In genomic region chr2:118044849-118045248, GRCh38 we compare ENCODE assay signal across 18 cellular contexts. TPM values are rescaled to one million over a fixed set of nuclear protein-coding genes. Genes with fewer than 3 reads are reported as not detected.
DNase-seq lines count a peak whose midpoint lies in the region; ATAC-seq, FAIRE-seq and TF ChIP-seq lines count a peak whose summit lies in the region.
"Had no signal": no experiment of that assay in that cellular context is flagged by ENCODE, and none has a peak within 500 bp of the region (broad histone marks: within the 10 kb centered on the region; RNA-seq: fewer than 3 reads in every experiment).

No MANE protein-coding gene starts in this region.

- H3K4me1 Mint-ChIP-seq in activated T-cell treated with anti-CD3 and anti-CD28 coated beads, Interleukin-2, amount 50 U/mL, for 24 hours (ENCODE audit: low read depth): peaks cover 4% of the 10 kb centered on the region
- H3K4me1 Mint-ChIP-seq in activated CD4-positive, alpha-beta memory T cell treated with anti-CD3 and anti-CD28 coated beads, Interleukin-2, amount 10 ng/mL, durations not matched to agents 7 days and 5 days: peaks cover 26% of the 10 kb centered on the region
- H3K4me1 Mint-ChIP-seq in stimulated activated naive CD8-positive, alpha-beta T cell treated with anti-CD3 and anti-CD28 coated beads, Interleukin-15, amount 100 ng/mL, for 72 hours: peaks cover 3% of the 10 kb centered on the region
- H3K4me1 Mint-ChIP-seq: CD4-positive, CD25-positive, alpha-beta regulatory T cell had no signal

- no peak for DNase-seq in activated T-cell treated with anti-CD3 and anti-CD28 coated beads, Interleukin-2, amount 50 U/mL, for 24 hours
- DNase-seq in activated T-cell treated with anti-CD3 and anti-CD28 coated beads for 4 hours (no peak), foreskin keratinocyte (no peak), frontal cortex (ENCODE audit: low spot score in 2 of 2) (no peak), left lobe of liver (ENCODE audit: low spot score) (no peak)
- no peak for DNase-seq in activated CD4-positive, alpha-beta memory T cell treated with anti-CD3 and anti-CD28 coated beads, Interleukin-2, amount 10 ng/mL, durations not matched to agents 7 days and 5 days
- no peak for DNase-seq in stimulated activated naive CD8-positive, alpha-beta T cell treated with anti-CD3 and anti-CD28 coated beads, Interleukin-15, amount 100 ng/mL, for 72 hours
- no peak for DNase-seq in activated CD8-positive, alpha-beta memory T cell treated with anti-CD3 and anti-CD28 coated beads, Interleukin-2, amount 50 U/mL, for 48 hours
- DNase-seq: ACHN; CD4-positive, CD25-positive, alpha-beta regulatory T cell; DMS 273 treated with DMSO at 0.1 percent for 48 hours; DMS79; HCEC 1CT; HFFc6 had no signal

- ATAC-seq in foreskin keratinocyte (peak; percentile 28), left lobe of liver (no peak)
- ATAC-seq in stimulated activated naive CD8-positive, alpha-beta T cell treated with anti-CD3 and anti-CD28 coated beads, Interleukin-15, amount 100 ng/mL, for 72 hours: peak; percentile 33

- POLR2A ChIA-PET in activated CD4-positive, alpha-beta memory T cell treated with anti-CD3 and anti-CD28 coated beads, Interleukin-2, amount 10 ng/mL, durations not matched to agents 7 days and 5 days (lab: Charles Lee): no interaction called here

- H3K4me1 ChIP-seq in foreskin keratinocyte: peaks cover 17% of the 10 kb centered on the region

- CTCF ChIA-PET in activated CD4-positive, alpha-beta memory T cell treated with anti-CD3 and anti-CD28 coated beads, Interleukin-2, amount 10 ng/mL, durations not matched to agents 7 days and 5 days (lab: Charles Lee): interaction anchor here (2.5 to 3.9 kb wide), 2 partner anchors 12 to 15 kb away, joined by 9 to 53 read pairs; no protein-coding TSS in a partner anchor

- H3K36me3 Mint-ChIP-seq in activated T-cell treated with anti-CD3 and anti-CD28 coated beads, Interleukin-2, amount 50 U/mL, for 24 hours (ENCODE audit: low read depth): no peaks in the 10 kb centered on the region
- H3K36me3 Mint-ChIP-seq in activated CD4-positive, alpha-beta memory T cell treated with anti-CD3 and anti-CD28 coated beads, Interleukin-2, amount 10 ng/mL, durations not matched to agents 7 days and 5 days (ENCODE audit: low read depth): no peaks in the 10 kb centered on the region
- H3K36me3 Mint-ChIP-seq: CD4-positive, CD25-positive, alpha-beta regulatory T cell had no signal

- H3K27me3 Mint-ChIP-seq in activated T-cell treated with anti-CD3 and anti-CD28 coated beads, Interleukin-2, amount 50 U/mL, for 24 hours: peaks cover 72% of the 10 kb centered on the region
- H3K27me3 Mint-ChIP-seq in activated CD4-positive, alpha-beta memory T cell treated with anti-CD3 and anti-CD28 coated beads, Interleukin-2, amount 10 ng/mL, durations not matched to agents 7 days and 5 days: peaks cover 24% of the 10 kb centered on the region
- H3K27me3 Mint-ChIP-seq in stimulated activated naive CD8-positive, alpha-beta T cell treated with anti-CD3 and anti-CD28 coated beads, Interleukin-15, amount 100 ng/mL, for 72 hours: peaks cover 86% of the 10 kb centered on the region

- H3K9me3 Mint-ChIP-seq in activated T-cell treated with anti-CD3 and anti-CD28 coated beads, Interleukin-2, amount 50 U/mL, for 24 hours: no peaks in the 10 kb centered on the region
- no peaks in the 10 kb centered on the region for H3K9me3 Mint-ChIP-seq in activated CD4-positive, alpha-beta memory T cell treated with anti-CD3 and anti-CD28 coated beads, Interleukin-2, amount 10 ng/mL, durations not matched to agents 7 days and 5 days
- H3K9me3 Mint-ChIP-seq in stimulated activated naive CD8-positive, alpha-beta T cell treated with anti-CD3 and anti-CD28 coated beads, Interleukin-15, amount 100 ng/mL, for 72 hours: no peaks in the 10 kb centered on the region
- H3K9me3 Mint-ChIP-seq: CD4-positive, CD25-positive, alpha-beta regulatory T cell; HFFc6 had no signal

- peak overlapping the region; percentile 11 for H3K27ac Mint-ChIP-seq in activated T-cell treated with anti-CD3 and anti-CD28 coated beads, Interleukin-2, amount 50 U/mL, for 24 hours
- H3K27ac Mint-ChIP-seq in activated CD4-positive, alpha-beta memory T cell treated with anti-CD3 and anti-CD28 coated beads, Interleukin-2, amount 10 ng/mL, durations not matched to agents 7 days and 5 days: peak overlapping the region; percentile 62
- peak overlapping the region in 1 of 2 donors; percentile 20 for H3K27ac Mint-ChIP-seq in stimulated activated naive CD8-positive, alpha-beta T cell treated with anti-CD3 and anti-CD28 coated beads, Interleukin-15, amount 100 ng/mL, for 72 hours
- H3K27ac Mint-ChIP-seq: CD4-positive, CD25-positive, alpha-beta regulatory T cell; HFFc6 had no signal

- H3K27me3 ChIP-seq in foreskin keratinocyte: peaks cover 15% of the 10 kb centered on the region
- H3K27me3 ChIP-seq: BLaER1 treated with 17β-estradiol and CSF1 and Interleukin-3, amounts not matched to agents 10 nM and 100 nM had no signal

- H3K4me3 Mint-ChIP-seq in activated T-cell treated with anti-CD3 and anti-CD28 coated beads, Interleukin-2, amount 50 U/mL, for 24 hours: no peak overlapping the region
- no peak overlapping the region for H3K4me3 Mint-ChIP-seq in activated CD4-positive, alpha-beta memory T cell treated with anti-CD3 and anti-CD28 coated beads, Interleukin-2, amount 10 ng/mL, durations not matched to agents 7 days and 5 days
- H3K4me3 Mint-ChIP-seq in stimulated activated naive CD8-positive, alpha-beta T cell treated with anti-CD3 and anti-CD28 coated beads, Interleukin-15, amount 100 ng/mL, for 72 hours: no peak overlapping the region
- H3K4me3 Mint-ChIP-seq: CD4-positive, CD25-positive, alpha-beta regulatory T cell; HFFc6 had no signal

- TF ChIP-seq CTCF in foreskin keratinocyte (conservative IDR thresholded peaks at IDR 0.05): no peak

- H3K27ac ChIP-seq in foreskin keratinocyte: no peak overlapping the region
- H3K27ac ChIP-seq: BLaER1 treated with 17β-estradiol and CSF1 and Interleukin-3, amounts not matched to agents 10 nM and 100 nM had no signal

- no peak for FAIRE-seq in frontal cortex (lab: Jason Lieb, UNC)
- FAIRE-seq: GM12892, HepG2, HTR-8/SVneo had no signal

RNA-seq across cellular contexts. Expression of gene CCDC93, which starts 31.0 kb away (rescaled TPM):
- total RNA-seq in activated CD4-positive, alpha-beta memory T cell treated with anti-CD3 and anti-CD28 coated beads, Interleukin-2, amount 10 ng/mL, durations not matched to agents 7 days and 5 days: 10 to 100 TPM; 35.0 to 35.6 TPM
- 16.8 and 25.0 TPM in 2 replicates for total RNA-seq in foreskin keratinocyte
- 3.5 and 6.4 TPM in 2 replicates for polyA plus RNA-seq in foreskin keratinocyte
- 25.7 TPM for total RNA-seq in frontal cortex
- 12.1 TPM for total RNA-seq in left lobe of liver

RNA-seq across cellular contexts. Expression of gene INSIG2, which starts 43.4 kb away (rescaled TPM):
- 10 to 100 TPM; 38.2 to 40.9 TPM for total RNA-seq in activated CD4-positive, alpha-beta memory T cell treated with anti-CD3 and anti-CD28 coated beads, Interleukin-2, amount 10 ng/mL, durations not matched to agents 7 days and 5 days
- total RNA-seq in foreskin keratinocyte (16.4 and 19.2 TPM in 2 replicates), frontal cortex (28.1 TPM), left lobe of liver (20.7 TPM)
- 14.1 and 14.9 TPM in 2 replicates for polyA plus RNA-seq in foreskin keratinocyte
